In the genomic region with DNA sequence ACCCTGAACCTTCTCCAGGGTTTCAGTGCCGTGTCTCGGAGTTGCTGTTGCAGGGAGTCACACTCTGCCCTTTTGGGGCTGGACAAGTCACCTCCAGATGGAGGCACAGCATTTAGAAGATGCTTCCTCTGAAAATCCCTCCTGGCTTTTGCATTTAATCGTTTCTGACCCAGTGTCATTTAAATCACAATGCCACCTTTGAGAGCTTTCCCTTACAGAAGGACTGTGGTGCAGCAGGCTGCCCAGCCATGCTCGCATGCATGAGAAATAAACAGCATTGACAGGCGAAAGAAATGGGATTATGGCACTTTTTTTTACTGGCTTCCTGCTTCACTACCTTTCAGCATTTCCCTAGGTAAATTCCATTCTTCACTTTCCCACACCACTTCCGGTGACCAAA, we compare ENCODE assay signal across 1 cellular context.
TF ChIP-seq lines count a peak whose summit lies in the region.

No MANE protein-coding gene starts in this region.

TF ChIP-seq in SK-N-SH treated with all-trans-retinoic acid at 6 μM for 48 hours, 23 proteins besides CTCF, POLR2A, EP300 and RAD21 (continued from another document):
- TF ChIP-seq ISL1 (CRISPR knock-in tag; IDR thresholded peaks at IDR 0.05) (no peak), GLIS3 (CRISPR knock-in tag; IDR thresholded peaks at IDR 0.05) (no peak), ZNF565 (CRISPR knock-in tag; conservative IDR thresholded peaks at IDR 0.05; ENCODE audit: low read depth) (no peak), OSR1 (CRISPR knock-in tag; IDR thresholded peaks at IDR 0.05) (no peak)
